15 cellular contexts compared by ENCODE assay signal in genomic region chr17:3885970-3886369, GRCh38. TPM values are rescaled to one million over a fixed set of nuclear protein-coding genes. Genes with fewer than 3 reads are reported as not detected.
DNase-seq lines count a peak whose midpoint lies in the region; ATAC-seq and TF ChIP-seq lines count a peak whose summit lies in the region.
"Had no signal": no experiment of that assay in that cellular context is flagged by ENCODE, and none has a peak within 500 bp of the region (broad histone marks: within the 10 kb centered on the region; RNA-seq: fewer than 3 reads in every experiment).

No MANE protein-coding gene starts in this region.

- ATAC-seq in HG02642 (IDR thresholded peaks at IDR 0.05; ENCODE audit: poor library complexity, unreplicated experiment) (no peak), HG03442 (IDR thresholded peaks at IDR 0.05; ENCODE audit: unreplicated experiment) (no peak)
- ATAC-seq: GM23338 had no signal

- no peaks in the 10 kb centered on the region for H3K9me3 ChIP-seq in Peyer's patch
- no peaks in the 10 kb centered on the region for H3K9me3 ChIP-seq in parathyroid adenoma (ENCODE audit: control insufficient read depth, low read length)

- H3K4me3 ChIP-seq in Peyer's patch (no peak overlapping the region), epithelial cell of esophagus (ENCODE audit: low read length) (no peak overlapping the region), parathyroid adenoma (ENCODE audit: low read depth, low read length) (no peak overlapping the region)
- H3K4me3 ChIP-seq: GM23338 had no signal

- TF ChIP-seq POLR2A in Peyer's patch (IDR thresholded peaks at IDR 0.05), result no peak

- H3K9ac ChIP-seq in parathyroid adenoma, result no peak overlapping the region

- H3K79me2 ChIP-seq in parathyroid adenoma, result no peaks in the 10 kb centered on the region

- peak overlapping the region in 3 of 4 donors; percentile 6 to 87 (median 75) for H3K27ac ChIP-seq in Peyer's patch
- H3K27ac ChIP-seq in parathyroid adenoma, result peak overlapping the region; percentile 39

- H3K4me2 ChIP-seq in parathyroid adenoma (ENCODE audit: low read length), result no peak overlapping the region
- H3K4me2 ChIP-seq: GM23338 had no signal

- H2AFZ ChIP-seq in parathyroid adenoma, result no peak overlapping the region
- H2AFZ ChIP-seq: GM23338 had no signal

- TF ChIP-seq CTCF in Peyer's patch (IDR thresholded peaks at IDR 0.05), result no peak
- no peak for TF ChIP-seq CTCF in epithelial cell of esophagus (IDR thresholded peaks at IDR 0.05; ENCODE audit: insufficient read depth, low read depth, low read length, missing control alignments)
- no peak for TF ChIP-seq CTCF in parathyroid adenoma (IDR thresholded peaks at IDR 0.05)

- peaks cover 0 to 17% (median 0%) of the 10 kb centered on the region in 3 donors for H3K36me3 ChIP-seq in Peyer's patch
- no peaks in the 10 kb centered on the region for H3K36me3 ChIP-seq in parathyroid adenoma (ENCODE audit: control insufficient read depth, insufficient read depth, low read length)

- H3K4me1 ChIP-seq in Peyer's patch (peaks cover 5 to 32% (median 20%) of the 10 kb centered on the region in 4 donors), parathyroid adenoma (peaks cover 4% of the 10 kb centered on the region)

- H3K27me3 ChIP-seq in Peyer's patch (no peaks in the 10 kb centered on the region), parathyroid adenoma (ENCODE audit: control insufficient read depth, insufficient read depth, low read length) (no peaks in the 10 kb centered on the region)

- peak; percentile 48 for DNase-seq in GM03348 (ENCODE audit: low spot score)
- no peak for DNase-seq in Peyer's patch
- DNase-seq in epithelial cell of esophagus (ENCODE audit: low read depth), result peak; percentile 42
- DNase-seq in superior temporal gyrus (ENCODE audit: extremely low spot score), result no peak
- DNase-seq in NOMO-1 treated with DMSO at 0.1 percent for 48 hours (lab: John Stamatoyannopoulos, UW; ENCODE audit: unreplicated experiment), result no peak
- DNase-seq: activated CD8-positive, alpha-beta memory T cell treated with anti-CD3 and anti-CD28 coated beads, Interleukin-2, amount 50 U/mL, for 4 hours; NCI-H1105 treated with DMSO at 0.1 percent for 48 hours; NK-92 treated with Interleukin-12 subunit alpha and Interleukin-12 subunit beta, amount 100 ng/mL, for 24 hours; stimulated activated CD4-positive, alpha-beta T cell treated with anti-CD3 and anti-CD28 coated beads, Interleukin-15, amount 100 ng/mL, for 24 hours; stimulated activated naive CD8-positive, alpha-beta T cell treated with anti-CD3 and anti-CD28 coated beads, Interleukin-15, amount 100 ng/mL, for 72 hours had no signal

RNA-seq across cellular contexts. Expression of gene CAMKK1, which starts 6.9 kb away (rescaled TPM):
- 10 to 100 TPM in 1 of 4 donors, 1 to 10 TPM in 3; 2.5 to 13.2 (median 4.6) TPM for total RNA-seq in Peyer's patch

RNA-seq across cellular contexts. Expression of gene P2RX1, which starts 30.3 kb away (rescaled TPM):
- 10 to 100 TPM in 1 of 4 donors, 1 to 10 TPM in 2, under 1 TPM in 1; 0.88 to 27.2 (median 4.3) TPM for total RNA-seq in Peyer's patch
- total RNA-seq: G401 had no signal

RNA-seq across cellular contexts. Expression of gene NCBP3, which starts 39.9 kb away (rescaled TPM):
- 10 to 100 TPM; 24.8 to 41.6 (median 32.2) TPM for total RNA-seq in Peyer's patch

Comparison
In these comparisons a context has a peak if more than half of its experiments do, and no peak if none do; other contexts are left out.
1. DNase-seq: peak in GM03348 (single experiment) and epithelial cell of esophagus (single experiment); none in Peyer's patch (0 of 3), superior temporal gyrus (single experiment) and NOMO-1 treated with DMSO at 0.1 percent for 48 hours (single experiment).